In genomic region chr4:70704333-70705145, GRCh38 we compare ENCODE assay signal across 8 cellular contexts. TPM values are rescaled to one million over a fixed set of nuclear protein-coding genes. Genes with fewer than 3 reads are reported as not detected.
DNase-seq lines count a peak whose midpoint lies in the region; ATAC-seq and TF ChIP-seq lines count a peak whose summit lies in the region.

No MANE protein-coding gene starts in this region.

- no TSS peak for BruUV-seq in Caco-2 (replicated peaks; lab: Mats Ljungman, UMichigan)

- peaks cover 11% of the 10 kb centered on the region for H3K36me3 Mint-ChIP-seq in Caco-2 (ENCODE audit: insufficient read depth, unreplicated experiment)
- H3K36me3 Mint-ChIP-seq in activated T-cell treated with anti-CD3 and anti-CD28 coated beads, Interleukin-2, amount 50 U/mL, for 24 hours (ENCODE audit: low read depth), result peaks cover 5% of the 10 kb centered on the region
- H3K36me3 Mint-ChIP-seq in stimulated activated naive CD8-positive, alpha-beta T cell treated with anti-CD3 and anti-CD28 coated beads, Interleukin-15, Interleukin-2, amounts not matched to agents 100 ng/mL and 50 ng/mL, for 24 hours (ENCODE audit: low read depth), result no peaks in the 10 kb centered on the region

- no peaks in the 10 kb centered on the region for H3K27me3 Mint-ChIP-seq in Caco-2 (ENCODE audit: insufficient read depth, unreplicated experiment)
- no peaks in the 10 kb centered on the region for H3K27me3 Mint-ChIP-seq in activated T-cell treated with anti-CD3 and anti-CD28 coated beads, Interleukin-2, amount 50 U/mL, for 24 hours
- no peaks in the 10 kb centered on the region for H3K27me3 Mint-ChIP-seq in stimulated activated naive CD8-positive, alpha-beta T cell treated with anti-CD3 and anti-CD28 coated beads, Interleukin-15, Interleukin-2, amounts not matched to agents 100 ng/mL and 50 ng/mL, for 24 hours

- peak overlapping the region; percentile 79 for H3K4me3 ChIP-seq in Caco-2 (ENCODE audit: low read depth, low read length)
- peak overlapping the region; percentile 60 for H3K4me3 ChIP-seq in NT2/D1 (ENCODE audit: insufficient read length, low read depth)
- peak overlapping the region; percentile 73 for H3K4me3 ChIP-seq in epithelial cell of proximal tubule (ENCODE audit: low read depth, low read length)

- peak overlapping the region; percentile 98 for H3K27ac Mint-ChIP-seq in Caco-2 (ENCODE audit: unreplicated experiment)
- peak overlapping the region; percentile 84 for H3K27ac Mint-ChIP-seq in activated T-cell treated with anti-CD3 and anti-CD28 coated beads, Interleukin-2, amount 50 U/mL, for 24 hours
- H3K27ac Mint-ChIP-seq in stimulated activated naive CD8-positive, alpha-beta T cell treated with anti-CD3 and anti-CD28 coated beads, Interleukin-15, Interleukin-2, amounts not matched to agents 100 ng/mL and 50 ng/mL, for 24 hours, result peak overlapping the region; percentile 89

- H3K36me3 ChIP-seq in Caco-2 (ENCODE audit: control insufficient read depth, insufficient read depth, low read length) (no peaks in the 10 kb centered on the region), NT2/D1 (ENCODE audit: insufficient read depth, insufficient read length, low read length) (no peaks in the 10 kb centered on the region)

- TF ChIP-seq CTCF in Caco-2 (IDR thresholded peaks at IDR 0.05; ENCODE audit: insufficient read depth in 1 of 2, low read depth in 1 of 2, low read length in 1 of 2, severe bottlenecking in 1 of 2, unreplicated experiment in 1 of 2) (peak; percentile 30 to 63), epithelial cell of proximal tubule (conservative IDR thresholded peaks at IDR 0.05; ENCODE audit: low read depth, low read length) (peak; percentile 44)

- peaks cover 6% of the 10 kb centered on the region for H3K4me1 Mint-ChIP-seq in Caco-2 (ENCODE audit: low read depth, unreplicated experiment)
- peaks cover 28% of the 10 kb centered on the region for H3K4me1 Mint-ChIP-seq in activated T-cell treated with anti-CD3 and anti-CD28 coated beads, Interleukin-2, amount 50 U/mL, for 24 hours (ENCODE audit: low read depth)
- H3K4me1 Mint-ChIP-seq in stimulated activated naive CD8-positive, alpha-beta T cell treated with anti-CD3 and anti-CD28 coated beads, Interleukin-15, Interleukin-2, amounts not matched to agents 100 ng/mL and 50 ng/mL, for 24 hours (ENCODE audit: low read depth), result peaks cover 30% of the 10 kb centered on the region

- DNase-seq in Caco-2 (peak; percentile 88 to 90), NT2/D1 (ENCODE audit: low read depth, low spot score) (peak; percentile 63), epithelial cell of proximal tubule (ENCODE audit: low read depth) (no peak), mucosa of gallbladder (ENCODE audit: low spot score) (peak; percentile 69)
- peak; percentile 70 for DNase-seq in activated T-cell treated with anti-CD3 and anti-CD28 coated beads, Interleukin-2, amount 50 U/mL, for 24 hours

- no peaks in the 10 kb centered on the region for H3K9me3 Mint-ChIP-seq in Caco-2 (ENCODE audit: unreplicated experiment)
- no peaks in the 10 kb centered on the region for H3K9me3 Mint-ChIP-seq in activated T-cell treated with anti-CD3 and anti-CD28 coated beads, Interleukin-2, amount 50 U/mL, for 24 hours
- H3K9me3 Mint-ChIP-seq in stimulated activated naive CD8-positive, alpha-beta T cell treated with anti-CD3 and anti-CD28 coated beads, Interleukin-15, Interleukin-2, amounts not matched to agents 100 ng/mL and 50 ng/mL, for 24 hours, result no peaks in the 10 kb centered on the region

- peak overlapping the region; percentile 98 for H3K4me3 Mint-ChIP-seq in Caco-2 (ENCODE audit: unreplicated experiment)
- H3K4me3 Mint-ChIP-seq in activated T-cell treated with anti-CD3 and anti-CD28 coated beads, Interleukin-2, amount 50 U/mL, for 24 hours, result peak overlapping the region; percentile 84
- H3K4me3 Mint-ChIP-seq in stimulated activated naive CD8-positive, alpha-beta T cell treated with anti-CD3 and anti-CD28 coated beads, Interleukin-15, Interleukin-2, amounts not matched to agents 100 ng/mL and 50 ng/mL, for 24 hours, result peak overlapping the region; percentile 88

- intact Hi-C loops in Caco-2 (cut with micrococcal nuclease; ENCODE audit: unreplicated experiment), result loop anchor here (1.0 to 5.0 kb wide), 4 partner anchors 16 to 198 kb away; partner anchors contain the start of genes MOB1B and UTP3

- H3K9me3 ChIP-seq in Caco-2 (no peaks in the 10 kb centered on the region), NT2/D1 (ENCODE audit: insufficient read depth, low read length) (no peaks in the 10 kb centered on the region)

- peak; percentile 69 for ATAC-seq in GM19455 (IDR thresholded peaks at IDR 0.05; ENCODE audit: unreplicated experiment)
- peak; percentile 39 for ATAC-seq in HG03565 (IDR thresholded peaks at IDR 0.05; ENCODE audit: unreplicated experiment)

- H3K27me3 ChIP-seq in Caco-2 (replicated peaks; ENCODE audit: control insufficient read depth, insufficient read depth, low read length), result no peaks in the 10 kb centered on the region
- peaks cover 2% of the 10 kb centered on the region for H3K27me3 ChIP-seq in NT2/D1 (ENCODE audit: insufficient read depth, insufficient read length)

- H3K4me1 ChIP-seq in Caco-2 (peaks cover 11% of the 10 kb centered on the region), NT2/D1 (ENCODE audit: insufficient read depth, insufficient read length) (no peaks in the 10 kb centered on the region)

- CTCF ChIA-PET in Caco-2 (lab: Charles Lee), result interaction anchor here (0.6 to 1.3 kb wide), 3 partner anchors 15 to 31 kb away, joined by 5 to 8 read pairs (median 6); no protein-coding TSS in a partner anchor

- peak overlapping the region; percentile 76 for H3K9ac ChIP-seq in NT2/D1 (ENCODE audit: insufficient read length, low read depth)

- POLR2A ChIA-PET in Caco-2 (lab: Charles Lee), result interaction anchor here (0.7 to 1.3 kb wide), 4 partner anchors 16 to 197 kb away, joined by 3 to 7 read pairs (median 5); partner anchors contain the start of genes GRSF1 and UTP3

RNA-seq across cellular contexts. Expression of gene UTP3, which starts 16.2 kb away (rescaled TPM):
- 28.2 and 31.4 TPM in 2 replicates for total RNA-seq in Caco-2 (2022)
- total RNA-seq in epithelial cell of proximal tubule, result 28.0 and 29.0 TPM in 2 replicates
- 17.1 TPM for total RNA-seq in mucosa of gallbladder

RNA-seq across cellular contexts. Expression of gene RUFY3, which starts 17.2 kb away (rescaled TPM):
- total RNA-seq in Caco-2 (2022) (36.6 and 45.0 TPM in 2 replicates), epithelial cell of proximal tubule (22.9 and 24.9 TPM in 2 replicates), mucosa of gallbladder (46.6 TPM)

RNA-seq across cellular contexts. Expression of gene JCHAIN, which starts 38.2 kb away (rescaled TPM):
- total RNA-seq in Caco-2 (2022) (not detected in 2 replicates), epithelial cell of proximal tubule (0.29 TPM in 1 of 2 replicates, not detected in the other), mucosa of gallbladder (12.3 TPM)
